1 cellular context compared by ENCODE assay signal in genomic region chr17:41480136-41480535, GRCh38.
A peak's percentile ranks its signal among the peaks of the same experiment; 100 is the strongest.
TF ChIP-seq lines count a peak whose summit lies in the region.

No MANE protein-coding gene starts in this region.

TF ChIP-seq in HepG2, 621 proteins besides CTCF, POLR2A, EP300 and RAD21:
- TF ChIP-seq ZNF629 (CRISPR knock-in tag; conservative IDR thresholded peaks at IDR 0.05) (peak; percentile 41; the same call in 1 of the 2 replicates), NAIF1 (CRISPR knock-in tag; IDR thresholded peaks at IDR 0.05; ENCODE audit: borderline replicate concordance) (no peak), PLSCR1 (CRISPR knock-in tag; IDR thresholded peaks at IDR 0.05; ENCODE audit: borderline replicate concordance) (no peak), ZKSCAN1 (IDR thresholded peaks at IDR 0.05; ENCODE audit: low read length) (no peak), GATAD1 (CRISPR knock-in tag; IDR thresholded peaks at IDR 0.05) (no peak)
